Comparison of ENCODE assay signal across 1 cellular context in genomic region chr6:84033523-84034451, GRCh38.
TF ChIP-seq lines count a peak whose summit lies in the region.

A gene with protein sequence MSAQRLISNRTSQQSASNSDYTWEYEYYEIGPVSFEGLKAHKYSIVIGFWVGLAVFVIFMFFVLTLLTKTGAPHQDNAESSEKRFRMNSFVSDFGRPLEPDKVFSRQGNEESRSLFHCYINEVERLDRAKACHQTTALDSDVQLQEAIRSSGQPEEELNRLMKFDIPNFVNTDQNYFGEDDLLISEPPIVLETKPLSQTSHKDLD (plus strand): TSS chr6:84033772. CDS start chr6:84055319, 21,547 bp downstream.

TF ChIP-seq in K562, 482 proteins besides CTCF, POLR2A, EP300 and RAD21 (continued from another document and continues in another):
- TF ChIP-seq ZNF197 (CRISPR knock-in tag; IDR thresholded peaks at IDR 0.05; ENCODE audit: low read depth) (no peak), E2F6 (IDR thresholded peaks at IDR 0.05; ENCODE audit: borderline replicate concordance in 1 of 2, extremely low read depth in 1 of 2, insufficient read depth in 1 of 2, insufficient read length in 1 of 2, low read depth in 1 of 2, low read length in 1 of 2, poor library complexity in 1 of 2, severe bottlenecking in 1 of 2) (peak; percentile 92 to 98), EHMT2 (IDR thresholded peaks at IDR 0.05) (no peak), RBM14 (IDR thresholded peaks at IDR 0.05; ENCODE audit: borderline replicate concordance, insufficient read depth, low read depth, low read length) (0 out of 2 replicates have a peak, but pooled peaks have one; percentile 79), CBFB (CRISPR knock-in tag; IDR thresholded peaks at IDR 0.05) (no peak), ZBTB11 (CRISPR knock-in tag; IDR thresholded peaks at IDR 0.05) (peak in 1 of 3 experiments; percentile 27; a peak in 1 of 6 replicates), ZBTB8A (IDR thresholded peaks at IDR 0.05; ENCODE audit: partially characterized antibody) (no peak), TAF9B (IDR thresholded peaks at IDR 0.05; ENCODE audit: partially characterized antibody) (no peak), SP2 (IDR thresholded peaks at IDR 0.05; ENCODE audit: extremely low read depth, low read depth, low read length, poor library complexity, severe bottlenecking) (no peak), ZFP91 (CRISPR knock-in tag; IDR thresholded peaks at IDR 0.05) (no peak), ZNF699 (CRISPR knock-in tag; IDR thresholded peaks at IDR 0.05; ENCODE audit: insufficient replicate concordance) (no peak), ASH1L (IDR thresholded peaks at IDR 0.05; ENCODE audit: borderline replicate concordance, low read depth, partially characterized antibody) (no peak), BRD9 (IDR thresholded peaks at IDR 0.05; ENCODE audit: low read depth, partially characterized antibody) (no peak), ADNP (tag; IDR thresholded peaks at IDR 0.05) (no peak), STAG1 (CRISPR knock-in tag; IDR thresholded peaks at IDR 0.05; ENCODE audit: borderline replicate concordance) (no peak), PHF8 (IDR thresholded peaks at IDR 0.05; ENCODE audit: borderline replicate concordance, low read length) (peak; percentile 61; the same call in 1 of the 2 replicates), ZNF778 (CRISPR knock-in tag; IDR thresholded peaks at IDR 0.05) (no peak), IFI16 (CRISPR knock-in tag; IDR thresholded peaks at IDR 0.05) (no peak), ZKSCAN8 (CRISPR knock-in tag; IDR thresholded peaks at IDR 0.05) (no peak), ZFPM2 (CRISPR knock-in tag; IDR thresholded peaks at IDR 0.05) (no peak), SMAD1 (IDR thresholded peaks at IDR 0.05; ENCODE audit: low read depth, low read length, partially characterized antibody) (no peak), SLC30A9 (CRISPR knock-in tag; IDR thresholded peaks at IDR 0.05) (no peak), ZBTB1 (CRISPR knock-in tag; IDR thresholded peaks at IDR 0.05; ENCODE audit: borderline replicate concordance, low read depth) (no peak), POLR2AphosphoS5 (IDR thresholded peaks at IDR 0.05; ENCODE audit: control insufficient read depth, insufficient read depth, low read depth, low read length) (0 out of 2 replicates have a peak, but pooled peaks have one; percentile 35), ZC3H8 (IDR thresholded peaks at IDR 0.05) (no peak), GTF2F1 (IDR thresholded peaks at IDR 0.05; ENCODE audit: low read depth, low read length) (no peak), ZNF707 (CRISPR knock-in tag; conservative IDR thresholded peaks at IDR 0.05) (no peak), PHF21A (IDR thresholded peaks at IDR 0.05; ENCODE audit: borderline replicate concordance, low read depth) (no peak), TCF15 (CRISPR knock-in tag; IDR thresholded peaks at IDR 0.05) (no peak), ZFP1 (CRISPR knock-in tag; IDR thresholded peaks at IDR 0.05) (no peak), ELF4 (CRISPR knock-in tag; IDR thresholded peaks at IDR 0.05) (no peak), CREBBP (IDR thresholded peaks at IDR 0.05; ENCODE audit: low read depth, low read length) (no peak), DIDO1 (tag; IDR thresholded peaks at IDR 0.05; ENCODE audit: low read depth) (no peak), ZNF24 (IDR thresholded peaks at IDR 0.05) (0 out of 2 replicates have a peak, but pooled peaks have one; percentile 29), ZNF512 (tag; IDR thresholded peaks at IDR 0.05) (no peak), PYGO2 (tag; IDR thresholded peaks at IDR 0.05) (no peak), RFX7 (CRISPR knock-in tag; IDR thresholded peaks at IDR 0.05) (no peak), KHSRP (IDR thresholded peaks at IDR 0.05) (no peak), HOXB6 (CRISPR knock-in tag; IDR thresholded peaks at IDR 0.05; ENCODE audit: borderline replicate concordance) (no peak), U2AF2 (optimal IDR thresholded peaks at IDR 0.05; ENCODE audit: low read depth, low read length) (no peak), ZNF143 (CRISPR knock-in tag; IDR thresholded peaks at IDR 0.05) (no peak), HNRNPL (IDR thresholded peaks at IDR 0.05; ENCODE audit: low read depth, low read length) (no peak), RNF2 (IDR thresholded peaks at IDR 0.05) (no peak), PCBP1 (IDR thresholded peaks at IDR 0.05; ENCODE audit: low read depth, low read length, poor library complexity, severe bottlenecking) (peak; percentile 73), ZNF121 (CRISPR knock-in tag; conservative IDR thresholded peaks at IDR 0.05) (no peak), FOXJ3 (CRISPR knock-in tag; IDR thresholded peaks at IDR 0.05) (no peak), ARID2 (IDR thresholded peaks at IDR 0.05) (no peak), ZKSCAN3 (CRISPR knock-in tag; IDR thresholded peaks at IDR 0.05) (no peak), ZNF75A (CRISPR knock-in tag; IDR thresholded peaks at IDR 0.05) (no peak), ZFX (CRISPR knock-in tag; IDR thresholded peaks at IDR 0.05) (peak; percentile 59), ZNF175 (CRISPR knock-in tag; IDR thresholded peaks at IDR 0.05; ENCODE audit: low read depth) (no peak), ILF3 (IDR thresholded peaks at IDR 0.05; ENCODE audit: borderline replicate concordance) (no peak), MEF2A (IDR thresholded peaks at IDR 0.05; ENCODE audit: control insufficient read depth, low read depth, low read length) (no peak)
- TF ChIP-seq, protein P1, sequence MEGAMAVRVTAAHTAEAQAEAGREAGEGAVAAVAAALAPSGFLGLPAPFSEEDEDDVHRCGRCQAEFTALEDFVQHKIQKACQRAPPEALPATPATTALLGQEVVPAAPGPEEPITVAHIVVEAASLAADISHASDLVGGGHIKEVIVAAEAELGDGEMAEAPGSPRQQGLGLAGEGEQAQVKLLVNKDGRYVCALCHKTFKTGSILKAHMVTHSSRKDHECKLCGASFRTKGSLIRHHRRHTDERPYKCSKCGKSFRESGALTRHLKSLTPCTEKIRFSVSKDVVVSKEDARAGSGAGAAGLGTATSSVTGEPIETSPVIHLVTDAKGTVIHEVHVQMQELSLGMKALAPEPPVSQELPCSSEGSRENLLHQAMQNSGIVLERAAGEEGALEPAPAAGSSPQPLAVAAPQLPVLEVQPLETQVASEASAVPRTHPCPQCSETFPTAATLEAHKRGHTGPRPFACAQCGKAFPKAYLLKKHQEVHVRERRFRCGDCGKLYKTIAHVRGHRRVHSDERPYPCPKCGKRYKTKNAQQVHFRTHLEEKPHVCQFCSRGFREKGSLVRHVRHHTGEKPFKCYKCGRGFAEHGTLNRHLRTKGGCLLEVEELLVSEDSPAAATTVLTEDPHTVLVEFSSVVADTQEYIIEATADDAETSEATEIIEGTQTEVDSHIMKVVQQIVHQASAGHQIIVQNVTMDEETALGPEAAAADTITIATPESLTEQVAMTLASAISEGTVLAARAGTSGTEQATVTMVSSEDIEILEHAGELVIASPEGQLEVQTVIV (CRISPR knock-in tag; IDR thresholded peaks at IDR 0.05; ENCODE audit: borderline replicate concordance): no peak
- TF ChIP-seq, protein P2, sequence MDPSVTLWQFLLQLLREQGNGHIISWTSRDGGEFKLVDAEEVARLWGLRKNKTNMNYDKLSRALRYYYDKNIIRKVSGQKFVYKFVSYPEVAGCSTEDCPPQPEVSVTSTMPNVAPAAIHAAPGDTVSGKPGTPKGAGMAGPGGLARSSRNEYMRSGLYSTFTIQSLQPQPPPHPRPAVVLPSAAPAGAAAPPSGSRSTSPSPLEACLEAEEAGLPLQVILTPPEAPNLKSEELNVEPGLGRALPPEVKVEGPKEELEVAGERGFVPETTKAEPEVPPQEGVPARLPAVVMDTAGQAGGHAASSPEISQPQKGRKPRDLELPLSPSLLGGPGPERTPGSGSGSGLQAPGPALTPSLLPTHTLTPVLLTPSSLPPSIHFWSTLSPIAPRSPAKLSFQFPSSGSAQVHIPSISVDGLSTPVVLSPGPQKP (CRISPR knock-in tag; IDR thresholded peaks at IDR 0.05): no peak
